ENCODE assay signal across 11 cellular contexts in the genomic region with DNA sequence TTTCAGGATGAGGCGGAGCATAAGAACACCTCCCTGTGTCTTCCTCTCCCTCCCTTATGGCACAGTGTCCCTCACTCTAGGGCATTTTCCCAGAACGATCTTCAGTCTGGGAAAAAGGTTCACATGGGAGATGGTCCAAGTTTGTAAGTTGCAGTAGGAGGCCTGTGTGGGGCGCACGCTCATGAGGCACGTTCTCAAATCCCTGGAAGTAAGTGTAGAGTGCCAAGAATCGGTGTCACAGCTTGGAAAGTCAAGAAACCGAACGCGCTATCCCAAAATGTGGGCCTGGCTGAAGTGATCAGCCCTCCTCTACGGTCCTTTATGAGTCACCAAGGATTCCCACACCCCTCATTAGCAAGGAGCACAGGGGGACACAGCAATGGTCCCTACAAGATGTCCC. TPM values are rescaled to one million over a fixed set of nuclear protein-coding genes. Genes with fewer than 3 reads are reported as not detected.
DNase-seq lines count a peak whose midpoint lies in the region; ATAC-seq, FAIRE-seq and TF ChIP-seq lines count a peak whose summit lies in the region.
"Had no signal": no experiment of that assay in that cellular context is flagged by ENCODE, and none has a peak within 500 bp of the region (broad histone marks: within the 10 kb centered on the region; RNA-seq: fewer than 3 reads in every experiment).

No MANE protein-coding gene starts in this region.

- peaks cover 6% of the 10 kb centered on the region for H3K9me1 ChIP-seq in K562 (ENCODE audit: control insufficient read depth, insufficient read depth, low read length)

- H3K14ac ChIP-seq in neuronal stem cell (ENCODE audit: low read length): no peak overlapping the region

- no peak overlapping the region for H4K8ac ChIP-seq in neuronal stem cell (ENCODE audit: low read depth, low read length)

- H2BK12ac ChIP-seq in neuronal stem cell (ENCODE audit: low read length): no peak overlapping the region

- H3K9me3 ChIP-seq in K562 (replicated peaks; ENCODE audit: control insufficient read depth, insufficient read depth, low read depth, low read length) (no peaks in the 10 kb centered on the region), neuronal stem cell (replicated peaks in 1 of 2; ENCODE audit: control insufficient read depth in 2 of 2, insufficient read depth in 1 of 2, low read depth in 1 of 2, low read length in 2 of 2) (no peaks in the 10 kb centered on the region)

- no peak overlapping the region for H3K27ac Mint-ChIP-seq in activated naive CD4-positive, alpha-beta T cell treated with anti-CD3 and anti-CD28 coated beads for 36 hours

- H3K4me1 ChIP-seq in K562 (replicated peaks in 1 of 2; ENCODE audit: control insufficient read depth in 2 of 2, insufficient read depth in 2 of 2, low read length in 2 of 2) (peaks cover 11 to 39% of the 10 kb centered on the region in 2 experiments; a peak in 4 of 5 replicates), neuronal stem cell (ENCODE audit: control insufficient read depth in 2 of 2, insufficient read depth in 1 of 2, low read depth in 1 of 2, low read length in 2 of 2) (peaks cover 5 to 10% of the 10 kb centered on the region in 2 donors)

- no peak overlapping the region for H2AK5ac ChIP-seq in neuronal stem cell (ENCODE audit: low read depth, low read length)

- WGBS in K562 (ENCODE audit: insufficient coverage, low coverage, missing lambda C conversion rate): 19% methylated on average over 10 of the region's 10 CpGs
- no CpG with 5 or more reads among the region's 10 CpGs for WGBS in neuronal stem cell (ENCODE audit: extremely low coverage in 2 of 2, insufficient read length in 2 of 2, insufficient replicate concordance in 1 of 2), 2 donors

- H2BK15ac ChIP-seq in neuronal stem cell (ENCODE audit: low read length): no peak overlapping the region

- TF ChIP-seq POLR2A in K562 (conservative IDR thresholded peaks at IDR 0.05): no peak

- POLR2A ChIA-PET in K562 (lab: Yijun Ruan, JAX): interaction anchor here (1.5 kb wide), 1 partner anchor 36 kb away, joined by 4 read pairs; no protein-coding TSS in a partner anchor

- no peaks in the 10 kb centered on the region for H3K36me3 ChIP-seq in K562 (ENCODE audit: control insufficient read depth, insufficient read depth, low read length)
- no peaks in the 10 kb centered on the region for H3K36me3 ChIP-seq in neuronal stem cell (replicated peaks in 1 of 2; ENCODE audit: control insufficient read depth in 2 of 2, insufficient read depth in 2 of 2, low read length in 2 of 2)

- no peak overlapping the region for H2AFZ ChIP-seq in K562 (ENCODE audit: low read depth, low read length)
- no peak overlapping the region for H2AFZ ChIP-seq in neuronal stem cell (ENCODE audit: low read length)

- no peak overlapping the region for H4K91ac ChIP-seq in neuronal stem cell (ENCODE audit: low read depth, low read length, poor library complexity)

- no peak overlapping the region for H3K4ac ChIP-seq in neuronal stem cell (ENCODE audit: low read length)

- no peaks in the 10 kb centered on the region for H3K36me3 Mint-ChIP-seq in activated naive CD4-positive, alpha-beta T cell treated with anti-CD3 and anti-CD28 coated beads for 36 hours (ENCODE audit: low read depth)

- no peaks in the 10 kb centered on the region for H3K9me3 Mint-ChIP-seq in activated naive CD4-positive, alpha-beta T cell treated with anti-CD3 and anti-CD28 coated beads for 36 hours

- TF ChIP-seq RAD21 in K562 (CRISPR knock-in tag; conservative IDR thresholded peaks at IDR 0.05 in 1 of 2, IDR thresholded peaks at IDR 0.05 in 1 of 2): no peak

- FAIRE-seq in K562 (lab: Jason Lieb, UNC): peak; percentile 70

- H3K23ac ChIP-seq in neuronal stem cell (ENCODE audit: low read depth, low read length, poor library complexity): peak overlapping the region; percentile 3

- intact Hi-C loops in K562 (cut with micrococcal nuclease): loop anchor here (2.0 kb wide), 1 partner anchor 30 kb away; no protein-coding TSS in a partner anchor
- intact Hi-C loops in activated naive CD4-positive, alpha-beta T cell treated with anti-CD3 and anti-CD28 coated beads for 36 hours (cut with micrococcal nuclease): no loop called here

- H3K27me3 ChIP-seq in HL-60 (ENCODE audit: insufficient read depth, poor library complexity, severe bottlenecking) (no peaks in the 10 kb centered on the region), K562 (ENCODE audit: control insufficient read depth in 2 of 2, insufficient read depth in 2 of 2, low read length in 2 of 2) (peaks cover 16 to 88% of the 10 kb centered on the region in 2 experiments; a peak in 4 of 5 replicates), neuronal stem cell (ENCODE audit: control insufficient read depth in 3 of 3, insufficient read depth in 3 of 3, low read depth in 1 of 3, low read length in 3 of 3) (peaks cover 0 to 17% (median 12%) of the 10 kb centered on the region in 3 experiments)
- H3K27me3 ChIP-seq: dorsolateral prefrontal cortex had no signal

- H3K4me2 ChIP-seq in K562 (ENCODE audit: insufficient read depth, low read length) (no peak overlapping the region), neuronal stem cell (ENCODE audit: insufficient read depth, low read length, poor library complexity, severe bottlenecking) (no peak overlapping the region)

- TF ChIP-seq EP300 in K562 (IDR thresholded peaks at IDR 0.05; ENCODE audit: low read length): no peak

- CTCF ChIA-PET in K562 (lab: Yijun Ruan, JAX; ENCODE audit: low intra/inter-chr PET ratio): no interaction called here
- CTCF ChIA-PET in activated naive CD4-positive, alpha-beta T cell treated with anti-CD3 and anti-CD28 coated beads for 36 hours (lab: Charles Lee): no interaction called here

- no peak overlapping the region for H3K4me3 Mint-ChIP-seq in activated naive CD4-positive, alpha-beta T cell treated with anti-CD3 and anti-CD28 coated beads for 36 hours

- no TSS peak for BruUV-seq in K562 (replicated peaks; lab: Mats Ljungman, UMichigan)

- ATAC-seq in K562 (no peak), GM21723 (IDR thresholded peaks at IDR 0.05; ENCODE audit: unreplicated experiment) (no peak)

- no peak overlapping the region for H2BK120ac ChIP-seq in neuronal stem cell (ENCODE audit: low read depth, low read length)

- peak overlapping the region in 1 of 2 experiments; percentile 58; a peak in 1 of 4 replicates for H3K9ac ChIP-seq in K562 (ENCODE audit: insufficient read depth in 1 of 2, low read depth in 2 of 2, low read length in 2 of 2)
- H3K9ac ChIP-seq in neuronal stem cell (ENCODE audit: low read depth, low read length, poor library complexity): no peak overlapping the region

- H4K20me1 ChIP-seq in K562 (replicated peaks; ENCODE audit: control insufficient read depth, insufficient read depth, low read length): peaks cover 17% of the 10 kb centered on the region

- H3K27me3 Mint-ChIP-seq in activated naive CD4-positive, alpha-beta T cell treated with anti-CD3 and anti-CD28 coated beads for 36 hours (ENCODE audit: low read depth): no peaks in the 10 kb centered on the region

- H3K79me1 ChIP-seq in neuronal stem cell (ENCODE audit: low read depth, low read length): peaks cover 2% of the 10 kb centered on the region

- peak overlapping the region; percentile 41 for H3K27ac ChIP-seq in HL-60 (replicated peaks)
- no peak overlapping the region for H3K27ac ChIP-seq in K562 (ENCODE audit: extremely low read depth, low read depth, low read length)
- H3K27ac ChIP-seq in neuronal stem cell (replicated peaks; ENCODE audit: low read length): no peak overlapping the region

- no peak overlapping the region for H2BK5ac ChIP-seq in neuronal stem cell (ENCODE audit: low read length)

- no peaks in the 10 kb centered on the region for H3K79me2 ChIP-seq in K562 (ENCODE audit: control insufficient read depth, insufficient read depth, low read length)

- H3K4me3 ChIP-seq in HL-60 (replicated peaks; ENCODE audit: insufficient read depth, low read length): no peak overlapping the region
- H3K4me3 ChIP-seq in K562: no peak overlapping the region
- H3K4me3 ChIP-seq in neuronal stem cell (ENCODE audit: low read length in 2 of 2): no peak overlapping the region
- H3K4me3 ChIP-seq: dorsolateral prefrontal cortex had no signal

- TF ChIP-seq CTCF in HL-60 (IDR thresholded peaks at IDR 0.05; ENCODE audit: insufficient read depth, low read length): no peak
- peak in 2 of 3 experiments; percentile 18 to 37; a peak in 2 of 6 replicates for TF ChIP-seq CTCF in K562 (IDR thresholded peaks at IDR 0.05 in 2 of 3, conservative IDR thresholded peaks at IDR 0.05 in 1 of 3; ENCODE audit: insufficient read depth in 2 of 3, low read depth in 1 of 3, low read length in 3 of 3)

- H3K4me1 Mint-ChIP-seq in activated naive CD4-positive, alpha-beta T cell treated with anti-CD3 and anti-CD28 coated beads for 36 hours (ENCODE audit: low read depth): peaks cover 18% of the 10 kb centered on the region

- in situ Hi-C loops in K562 (cut with MboI): no loop called here

- no peak for DNase-seq in HL-60 (ENCODE audit: low read depth in 1 of 2, low spot score in 1 of 2)
- DNase-seq in K562 (ENCODE audit: extremely low read depth in 1 of 4, low spot score in 3 of 4): no peak
- no peak for DNase-seq in neuronal stem cell (ENCODE audit: low spot score)
- DNase-seq in ureter (ENCODE audit: low spot score): peak; percentile 63
- no peak for DNase-seq in cerebellum (ENCODE audit: low spot score)
- DNase-seq in activated naive CD4-positive, alpha-beta T cell treated with anti-CD3 and anti-CD28 coated beads for 36 hours: no peak
- DNase-seq: activated CD4-positive, alpha-beta T cell treated with anti-CD3 and anti-CD28 coated beads for 4 hours; activated T-cell treated with anti-CD3 and anti-CD28 coated beads, Interleukin-2, amount 50 U/mL, for 1 hour; dorsolateral prefrontal cortex; NCI-H748 treated with DMSO at 0.1 percent for 48 hours had no signal

- H3K18ac ChIP-seq in neuronal stem cell (ENCODE audit: low read length): no peak overlapping the region

RNA-seq across cellular contexts. Expression of gene SMARCD3, which starts 23.9 kb away (rescaled TPM):
- total RNA-seq in K562 (2011; cell fraction: chromatin; rRNA removed; ENCODE audit: low replicate concordance): 10.6 and 29.3 TPM in 2 replicates
- 11.1 and 13.0 TPM in 2 replicates for total RNA-seq in K562 (2011; cell fraction: nucleolus; rRNA removed)
- total RNA-seq in K562 (2011; cell fraction: nucleoplasm; rRNA removed): 9.4 and 19.5 TPM in 2 replicates
- total RNA-seq in K562 (2014; rRNA removed) (2.2 and 2.9 TPM in 2 replicates), K562 (2014; rRNA removed; fragmentation: Illumina TruSeq; extraction: Trizol) (1.2 and 1.3 TPM in 2 replicates), K562 (2015; rRNA removed; fragmentation: Illumina TruSeq; extraction: Trizol) (1.5 and 1.8 TPM in 2 replicates), K562 (2021) (2.3 and 3.6 TPM in 2 replicates), ureter (67.4 TPM), cerebellum (76.5 TPM)
- polyA plus RNA-seq in K562 (2011; rRNA removed) (2.7 and 4.6 TPM in 2 replicates), K562 (2014; fragmentation: Illumina TruSeq; extraction: Trizol) (1.9 and 2.6 TPM in 2 replicates), K562 (2014; fragmentation: Nextera tagmentation; extraction: Ambion mirVana) (under 1 TPM; 0.43 to 0.46 TPM), K562 (2014; rRNA removed) (2.6 and 3.0 TPM in 2 replicates)
- 3.2 and 4.4 TPM in 2 replicates for polyA plus RNA-seq in K562 (2011; cell fraction: cytosol; rRNA removed)
- 26.3 and 28.4 TPM in 2 replicates for polyA plus RNA-seq in K562 (2011; cell fraction: nucleus; rRNA removed)
- 6.9 and 15.2 TPM in 2 replicates for polyA plus RNA-seq in K562 (2012)
- polyA minus RNA-seq in K562 (2011; rRNA and poly(A)+ RNA removed): 1.2 and 1.3 TPM in 2 replicates
- polyA minus RNA-seq in K562 (2011; cell fraction: cytosol; rRNA and poly(A)+ RNA removed): 1.9 and 2.6 TPM in 2 replicates
- 3.0 and 3.2 TPM in 2 replicates for polyA minus RNA-seq in K562 (2011; cell fraction: nucleus; rRNA and poly(A)+ RNA removed)
- 32.4 TPM for polyA plus RNA-seq in neuronal stem cell (2013, experiment 1 of 2)
- 33.6 TPM for polyA plus RNA-seq in neuronal stem cell (2013, experiment 2 of 2)
- total RNA-seq in activated naive CD4-positive, alpha-beta T cell treated with anti-CD3 and anti-CD28 coated beads for 36 hours: 1 to 10 TPM; 4.5 to 5.8 TPM

RNA-seq across cellular contexts. Expression of gene CHPF2, which starts 40.1 kb away (rescaled TPM):
- total RNA-seq in K562 (2011; cell fraction: chromatin; rRNA removed; ENCODE audit: low replicate concordance): 109 and 238 TPM in 2 replicates
- total RNA-seq in K562 (2011; cell fraction: nucleolus; rRNA removed): 182 and 210 TPM in 2 replicates
- total RNA-seq in K562 (2011; cell fraction: nucleoplasm; rRNA removed): 98.1 and 129 TPM in 2 replicates
- total RNA-seq in K562 (2014; rRNA removed) (18.8 and 21.4 TPM in 2 replicates), K562 (2014; rRNA removed; fragmentation: Illumina TruSeq; extraction: Trizol) (6.1 and 7.1 TPM in 2 replicates), K562 (2015; rRNA removed; fragmentation: Illumina TruSeq; extraction: Trizol) (12.0 and 13.1 TPM in 2 replicates), K562 (2021) (29.7 and 32.8 TPM in 2 replicates), ureter (43.0 TPM), cerebellum (14.2 TPM)
- polyA plus RNA-seq in K562 (2011; rRNA removed) (10.5 and 14.3 TPM in 2 replicates), K562 (2014; fragmentation: Illumina TruSeq; extraction: Trizol) (8.4 and 10.8 TPM in 2 replicates), K562 (2014; fragmentation: Nextera tagmentation; extraction: Ambion mirVana) (under 1 TPM; 0.08 to 0.24 TPM), K562 (2014; rRNA removed) (17.8 and 18.3 TPM in 2 replicates)
- polyA plus RNA-seq in K562 (2011; cell fraction: cytosol; rRNA removed): 10.5 and 18.5 TPM in 2 replicates
- 112 and 142 TPM in 2 replicates for polyA plus RNA-seq in K562 (2011; cell fraction: nucleus; rRNA removed)
- 13.7 and 35.4 TPM in 2 replicates for polyA plus RNA-seq in K562 (2012)
- 16.5 and 17.8 TPM in 2 replicates for polyA minus RNA-seq in K562 (2011; rRNA and poly(A)+ RNA removed)
- polyA minus RNA-seq in K562 (2011; cell fraction: cytosol; rRNA and poly(A)+ RNA removed): 16.9 and 19.6 TPM in 2 replicates
- 86.3 and 114 TPM in 2 replicates for polyA minus RNA-seq in K562 (2011; cell fraction: nucleus; rRNA and poly(A)+ RNA removed)
- polyA plus RNA-seq in neuronal stem cell (2013, experiment 1 of 2): 8.2 TPM
- 8.7 TPM for polyA plus RNA-seq in neuronal stem cell (2013, experiment 2 of 2)
- 10 to 100 TPM; 21.0 TPM for total RNA-seq in activated naive CD4-positive, alpha-beta T cell treated with anti-CD3 and anti-CD28 coated beads for 36 hours

RNA-seq across cellular contexts. Expression of gene ABCF2, which starts 45.4 kb away (rescaled TPM):
- total RNA-seq in K562 (2011; cell fraction: chromatin; rRNA removed; ENCODE audit: low replicate concordance): 65.4 and 103 TPM in 2 replicates
- total RNA-seq in K562 (2011; cell fraction: nucleolus; rRNA removed): 49.7 and 54.7 TPM in 2 replicates
- total RNA-seq in K562 (2011; cell fraction: nucleoplasm; rRNA removed): 43.1 and 48.4 TPM in 2 replicates
- total RNA-seq in K562 (2014; rRNA removed): 117 and 145 TPM in 2 replicates
- total RNA-seq in K562 (2014; rRNA removed; fragmentation: Illumina TruSeq; extraction: Trizol): 79.5 and 110 TPM in 2 replicates
- 113 TPM in 2 replicates for total RNA-seq in K562 (2015; rRNA removed; fragmentation: Illumina TruSeq; extraction: Trizol)
- total RNA-seq in K562 (2021): 122 and 129 TPM in 2 replicates
- polyA plus RNA-seq in K562 (2011; rRNA removed): 43.1 and 62.1 TPM in 2 replicates
- 54.5 and 89.8 TPM in 2 replicates for polyA plus RNA-seq in K562 (2011; cell fraction: cytosol; rRNA removed)
- 36.6 and 65.1 TPM in 2 replicates for polyA plus RNA-seq in K562 (2011; cell fraction: nucleus; rRNA removed)
- 64.0 and 75.1 TPM in 2 replicates for polyA plus RNA-seq in K562 (2012)
- 165 and 177 TPM in 2 replicates for polyA plus RNA-seq in K562 (2014; fragmentation: Illumina TruSeq; extraction: Trizol)
- 100 to 1,000 TPM; 103 to 224 TPM for polyA plus RNA-seq in K562 (2014; fragmentation: Nextera tagmentation; extraction: Ambion mirVana)
- 88.2 and 97.5 TPM in 2 replicates for polyA plus RNA-seq in K562 (2014; rRNA removed)
- polyA minus RNA-seq in K562 (2011; rRNA and poly(A)+ RNA removed): 49.7 and 116 TPM in 2 replicates
- polyA minus RNA-seq in K562 (2011; cell fraction: cytosol; rRNA and poly(A)+ RNA removed): 23.5 and 52.3 TPM in 2 replicates
- 17.1 and 26.5 TPM in 2 replicates for polyA minus RNA-seq in K562 (2011; cell fraction: nucleus; rRNA and poly(A)+ RNA removed)
- polyA plus RNA-seq in neuronal stem cell (2013, experiment 1 of 2): 19.4 TPM
- 19.4 TPM for polyA plus RNA-seq in neuronal stem cell (2013, experiment 2 of 2)
- total RNA-seq in ureter: 33.9 TPM
- 18.9 TPM for total RNA-seq in cerebellum
- 10 to 100 TPM; 33.9 to 35.5 TPM for total RNA-seq in activated naive CD4-positive, alpha-beta T cell treated with anti-CD3 and anti-CD28 coated beads for 36 hours
